In the genomic region with DNA sequence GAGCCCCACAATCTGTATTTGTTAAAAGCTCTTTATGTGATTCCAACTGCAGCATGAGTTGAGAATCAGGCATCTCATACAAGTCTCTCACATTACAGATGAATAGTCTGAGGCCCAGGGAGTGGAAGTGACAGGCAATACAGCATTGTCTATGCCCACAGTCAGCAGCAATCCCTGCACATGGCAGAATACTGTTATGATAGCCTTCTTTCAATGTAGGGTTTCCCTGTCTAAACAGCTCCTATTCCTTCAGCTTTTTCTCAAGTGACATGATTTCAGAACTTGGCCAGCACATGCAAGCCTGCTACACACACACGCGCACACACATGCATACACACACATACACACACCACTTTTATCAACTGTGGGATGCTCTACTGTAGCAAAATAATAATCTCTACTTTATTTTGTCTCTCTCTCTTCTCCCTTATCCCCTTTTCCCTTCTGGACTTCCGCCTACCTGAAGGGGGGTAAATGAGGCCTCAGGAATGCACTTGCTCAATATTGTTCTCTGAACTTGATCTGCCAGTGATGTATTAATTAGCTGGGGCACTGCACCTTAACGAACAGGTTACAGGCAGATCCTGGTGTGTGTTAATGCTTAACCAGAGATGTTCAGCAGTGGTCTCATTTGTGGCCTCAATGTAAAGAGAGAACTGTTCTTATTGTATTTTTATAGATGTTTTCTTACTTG, we compare ENCODE assay signal across 1 cellular context.
TF ChIP-seq lines count a peak whose summit lies in the region.

No MANE protein-coding gene starts in this region.

TF ChIP-seq in HepG2, 621 proteins besides CTCF, POLR2A, EP300 and RAD21 (continued from another document):
- TF ChIP-seq AKNA (CRISPR knock-in tag; IDR thresholded peaks at IDR 0.05; ENCODE audit: borderline replicate concordance): no peak
- TF ChIP-seq NR1H2 (CRISPR knock-in tag; IDR thresholded peaks at IDR 0.05; ENCODE audit: borderline replicate concordance, low read depth): no peak
- TF ChIP-seq MED1 (CRISPR knock-in tag; IDR thresholded peaks at IDR 0.05): peak; percentile 27; the same call in 1 of the 2 replicates
- TF ChIP-seq ZBTB14 (CRISPR knock-in tag; IDR thresholded peaks at IDR 0.05): no peak
- no peak for TF ChIP-seq ATAD3A (CRISPR knock-in tag; IDR thresholded peaks at IDR 0.05)
- no peak for TF ChIP-seq BATF2 (CRISPR knock-in tag; IDR thresholded peaks at IDR 0.05)
- no peak for TF ChIP-seq STAG1 (CRISPR knock-in tag; IDR thresholded peaks at IDR 0.05)
- TF ChIP-seq GPBP1L1 (CRISPR knock-in tag; IDR thresholded peaks at IDR 0.05): no peak
- no peak for TF ChIP-seq ZBTB7A (CRISPR knock-in tag; IDR thresholded peaks at IDR 0.05)
- TF ChIP-seq ZNF501 (CRISPR knock-in tag; IDR thresholded peaks at IDR 0.05): no peak
- TF ChIP-seq, protein P1, sequence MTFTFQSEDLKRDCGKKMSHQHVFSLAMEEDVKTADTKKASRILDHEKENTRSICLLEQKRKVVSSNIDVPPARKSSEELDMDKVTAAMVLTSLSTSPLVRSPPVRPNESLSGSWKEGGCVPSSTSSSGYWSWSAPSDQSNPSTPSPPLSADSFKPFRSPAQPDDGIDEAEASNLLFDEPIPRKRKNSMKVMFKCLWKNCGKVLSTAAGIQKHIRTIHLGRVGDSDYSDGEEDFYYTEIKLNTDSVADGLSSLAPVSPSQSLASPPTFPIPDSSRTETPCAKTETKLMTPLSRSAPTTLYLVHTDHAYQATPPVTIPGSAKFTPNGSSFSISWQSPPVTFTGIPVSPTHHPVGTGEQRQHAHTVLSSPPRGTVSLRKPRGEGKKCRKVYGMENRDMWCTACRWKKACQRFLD (CRISPR knock-in tag; IDR thresholded peaks at IDR 0.05; ENCODE audit: borderline replicate concordance): no peak
- no peak for TF ChIP-seq SP2 (CRISPR knock-in tag; IDR thresholded peaks at IDR 0.05)
- TF ChIP-seq SATB2 (CRISPR knock-in tag; IDR thresholded peaks at IDR 0.05): no peak
- no peak for TF ChIP-seq PREB (CRISPR knock-in tag; IDR thresholded peaks at IDR 0.05)
- TF ChIP-seq ZMYM2 (CRISPR knock-in tag; IDR thresholded peaks at IDR 0.05): no peak
- no peak for TF ChIP-seq CHCHD3 (CRISPR knock-in tag; IDR thresholded peaks at IDR 0.05)
- TF ChIP-seq DPF2 (CRISPR knock-in tag; IDR thresholded peaks at IDR 0.05; ENCODE audit: borderline replicate concordance, low read depth): no peak
- no peak for TF ChIP-seq AHR (CRISPR knock-in tag; IDR thresholded peaks at IDR 0.05)
- TF ChIP-seq, protein P2, sequence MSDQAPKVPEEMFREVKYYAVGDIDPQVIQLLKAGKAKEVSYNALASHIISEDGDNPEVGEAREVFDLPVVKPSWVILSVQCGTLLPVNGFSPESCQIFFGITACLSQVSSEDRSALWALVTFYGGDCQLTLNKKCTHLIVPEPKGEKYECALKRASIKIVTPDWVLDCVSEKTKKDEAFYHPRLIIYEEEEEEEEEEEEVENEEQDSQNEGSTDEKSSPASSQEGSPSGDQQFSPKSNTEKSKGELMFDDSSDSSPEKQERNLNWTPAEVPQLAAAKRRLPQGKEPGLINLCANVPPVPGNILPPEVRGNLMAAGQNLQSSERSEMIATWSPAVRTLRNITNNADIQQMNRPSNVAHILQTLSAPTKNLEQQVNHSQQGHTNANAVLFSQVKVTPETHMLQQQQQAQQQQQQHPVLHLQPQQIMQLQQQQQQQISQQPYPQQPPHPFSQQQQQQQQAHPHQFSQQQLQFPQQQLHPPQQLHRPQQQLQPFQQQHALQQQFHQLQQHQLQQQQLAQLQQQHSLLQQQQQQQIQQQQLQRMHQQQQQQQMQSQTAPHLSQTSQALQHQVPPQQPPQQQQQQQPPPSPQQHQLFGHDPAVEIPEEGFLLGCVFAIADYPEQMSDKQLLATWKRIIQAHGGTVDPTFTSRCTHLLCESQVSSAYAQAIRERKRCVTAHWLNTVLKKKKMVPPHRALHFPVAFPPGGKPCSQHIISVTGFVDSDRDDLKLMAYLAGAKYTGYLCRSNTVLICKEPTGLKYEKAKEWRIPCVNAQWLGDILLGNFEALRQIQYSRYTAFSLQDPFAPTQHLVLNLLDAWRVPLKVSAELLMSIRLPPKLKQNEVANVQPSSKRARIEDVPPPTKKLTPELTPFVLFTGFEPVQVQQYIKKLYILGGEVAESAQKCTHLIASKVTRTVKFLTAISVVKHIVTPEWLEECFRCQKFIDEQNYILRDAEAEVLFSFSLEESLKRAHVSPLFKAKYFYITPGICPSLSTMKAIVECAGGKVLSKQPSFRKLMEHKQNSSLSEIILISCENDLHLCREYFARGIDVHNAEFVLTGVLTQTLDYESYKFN (CRISPR knock-in tag; conservative IDR thresholded peaks at IDR 0.05): peak; percentile 36; the same call in 1 of the 2 replicates
- no peak for TF ChIP-seq ZNF878 (CRISPR knock-in tag; IDR thresholded peaks at IDR 0.05)
- no peak for TF ChIP-seq ZNF460 (CRISPR knock-in tag; IDR thresholded peaks at IDR 0.05; ENCODE audit: borderline replicate concordance)
- TF ChIP-seq TCF7 (IDR thresholded peaks at IDR 0.05; ENCODE audit: low read depth): no peak
- no peak for TF ChIP-seq FOSL2 (CRISPR knock-in tag; IDR thresholded peaks at IDR 0.05)
- TF ChIP-seq HNRNPUL1 (IDR thresholded peaks at IDR 0.05; ENCODE audit: low read depth, low read length): no peak
- no peak for TF ChIP-seq NFIC (IDR thresholded peaks at IDR 0.05; ENCODE audit: low read length)
- no peak for TF ChIP-seq PHF21A (CRISPR knock-in tag; IDR thresholded peaks at IDR 0.05)
- TF ChIP-seq, protein P3, sequence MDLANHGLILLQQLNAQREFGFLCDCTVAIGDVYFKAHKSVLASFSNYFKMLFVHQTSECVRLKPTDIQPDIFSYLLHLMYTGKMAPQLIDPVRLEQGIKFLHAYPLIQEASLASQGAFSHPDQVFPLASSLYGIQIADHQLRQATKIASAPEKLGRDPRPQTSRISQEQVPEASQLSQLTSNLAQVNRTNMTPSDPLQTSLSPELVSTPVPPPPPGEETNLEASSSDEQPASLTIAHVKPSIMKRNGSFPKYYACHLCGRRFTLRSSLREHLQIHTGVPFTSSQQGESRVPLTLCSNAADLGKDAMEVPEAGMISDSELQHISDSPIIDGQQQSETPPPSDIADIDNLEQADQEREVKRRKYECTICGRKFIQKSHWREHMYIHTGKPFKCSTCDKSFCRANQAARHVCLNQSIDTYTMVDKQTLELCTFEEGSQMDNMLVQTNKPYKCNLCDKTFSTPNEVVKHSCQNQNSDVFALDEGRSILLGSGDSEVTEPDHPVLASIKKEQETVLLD (CRISPR knock-in tag; IDR thresholded peaks at IDR 0.05; ENCODE audit: low read depth): no peak
- TF ChIP-seq ZEB1 (IDR thresholded peaks at IDR 0.05; ENCODE audit: insufficient replicate concordance, low read depth): peak; percentile 44
- no peak for TF ChIP-seq SP4 (CRISPR knock-in tag; IDR thresholded peaks at IDR 0.05)
- TF ChIP-seq ZC3H4 (CRISPR knock-in tag; IDR thresholded peaks at IDR 0.05; ENCODE audit: borderline replicate concordance): no peak
- TF ChIP-seq ASH2L (IDR thresholded peaks at IDR 0.05; ENCODE audit: insufficient read length, low read depth, low read length): no peak
- TF ChIP-seq GZF1 (CRISPR knock-in tag; IDR thresholded peaks at IDR 0.05): no peak
- TF ChIP-seq ZNF446 (CRISPR knock-in tag; IDR thresholded peaks at IDR 0.05): no peak
- no peak for TF ChIP-seq CREB1 (IDR thresholded peaks at IDR 0.05)
- peak; percentile 55; the same call in 1 of the 2 replicates for TF ChIP-seq CREB1 (CRISPR knock-in tag; IDR thresholded peaks at IDR 0.05)
- no peak for TF ChIP-seq HDAC2 (CRISPR knock-in tag; IDR thresholded peaks at IDR 0.05)
- no peak for TF ChIP-seq ZNF468 (CRISPR knock-in tag; IDR thresholded peaks at IDR 0.05)
- no peak for TF ChIP-seq POLR2AphosphoS2 (IDR thresholded peaks at IDR 0.05; ENCODE audit: low read depth, low read length)
- TF ChIP-seq ZNF143 (CRISPR knock-in tag; IDR thresholded peaks at IDR 0.05): no peak
- TF ChIP-seq, protein P4, sequence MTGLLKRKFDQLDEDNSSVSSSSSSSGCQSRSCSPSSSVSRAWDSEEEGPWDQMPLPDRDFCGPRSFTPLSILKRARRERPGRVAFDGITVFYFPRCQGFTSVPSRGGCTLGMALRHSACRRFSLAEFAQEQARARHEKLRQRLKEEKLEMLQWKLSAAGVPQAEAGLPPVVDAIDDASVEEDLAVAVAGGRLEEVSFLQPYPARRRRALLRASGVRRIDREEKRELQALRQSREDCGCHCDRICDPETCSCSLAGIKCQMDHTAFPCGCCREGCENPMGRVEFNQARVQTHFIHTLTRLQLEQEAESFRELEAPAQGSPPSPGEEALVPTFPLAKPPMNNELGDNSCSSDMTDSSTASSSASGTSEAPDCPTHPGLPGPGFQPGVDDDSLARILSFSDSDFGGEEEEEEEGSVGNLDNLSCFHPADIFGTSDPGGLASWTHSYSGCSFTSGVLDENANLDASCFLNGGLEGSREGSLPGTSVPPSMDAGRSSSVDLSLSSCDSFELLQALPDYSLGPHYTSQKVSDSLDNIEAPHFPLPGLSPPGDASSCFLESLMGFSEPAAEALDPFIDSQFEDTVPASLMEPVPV (CRISPR knock-in tag; IDR thresholded peaks at IDR 0.05): no peak
- no peak for TF ChIP-seq SRF (IDR thresholded peaks at IDR 0.05; ENCODE audit: low read depth, low read length)
- no peak for TF ChIP-seq ZFYVE20 (CRISPR knock-in tag; IDR thresholded peaks at IDR 0.05; ENCODE audit: borderline replicate concordance, low read depth)
TF ChIP-seq in HepG2: peak in this region for 8.
